ENCODE assay signal across 11 cellular contexts in the genomic region with DNA sequence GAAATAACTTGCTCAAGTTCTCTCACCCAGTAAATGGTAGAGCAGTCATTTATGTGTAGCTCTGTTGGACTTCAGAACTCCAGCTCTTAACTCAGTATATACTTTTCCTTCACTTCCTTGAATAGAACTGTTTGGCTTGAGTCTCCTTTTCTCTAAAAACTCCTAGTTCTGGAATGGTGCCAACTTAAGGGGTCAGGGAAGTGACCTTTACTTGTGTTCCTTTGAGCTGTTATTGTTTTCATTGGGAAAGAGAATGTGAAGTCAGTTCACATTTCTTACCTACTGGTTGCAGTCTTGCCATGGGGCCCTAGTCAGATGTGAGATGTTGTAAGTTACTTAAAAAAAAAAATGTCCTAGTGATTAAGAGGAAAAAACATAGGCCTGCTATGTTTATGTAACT.
DNase-seq lines count a peak whose midpoint lies in the region; ATAC-seq, FAIRE-seq and TF ChIP-seq lines count a peak whose summit lies in the region.
"Had no signal": no experiment of that assay in that cellular context is flagged by ENCODE, and none has a peak within 500 bp of the region (broad histone marks: within the 10 kb centered on the region; RNA-seq: fewer than 3 reads in every experiment).

No MANE protein-coding gene starts in this region.

- ATAC-seq in GM18868 (IDR thresholded peaks at IDR 0.05; ENCODE audit: unreplicated experiment) = no peak
- ATAC-seq in GM21447 (IDR thresholded peaks at IDR 0.05; ENCODE audit: unreplicated experiment) = no peak
- ATAC-seq: naive thymus-derived CD8-positive, alpha-beta T cell had no signal

- H3K27ac ChIP-seq in HEK293 (ENCODE audit: extremely low read depth, low read depth, low read length) = peak overlapping the region; percentile 6; the same call in 1 of the 2 replicates
- H3K27ac ChIP-seq in hepatocyte = peak overlapping the region; percentile 38
- peak overlapping the region; percentile 26 to 80 (median 61) for H3K27ac ChIP-seq in sigmoid colon

- H3K9me3 Mint-ChIP-seq in MCF 10A (ENCODE audit: unreplicated experiment) = no peaks in the 10 kb centered on the region
- H3K9me3 Mint-ChIP-seq: naive thymus-derived CD8-positive, alpha-beta T cell had no signal

- CTCF ChIA-PET in HEK293 (lab: Yijun Ruan, JAX) = interaction anchor here (0.6 to 2.9 kb wide), 13 partner anchors 16 to 526 kb away, joined by 3 to 17 read pairs (median 3); no protein-coding TSS in a partner anchor
- CTCF ChIA-PET in MCF 10A (lab: Yijun Ruan, JAX) = interaction anchor here (0.7 to 4.5 kb wide), 11 partner anchors 9 to 295 kb away, joined by 3 to 22 read pairs (median 4); no protein-coding TSS in a partner anchor

- no peak overlapping the region for H2AFZ ChIP-seq in hepatocyte

- POLR2A ChIA-PET in HEK293 (lab: Yijun Ruan, JAX) (interaction anchor here (1.0 to 1.5 kb wide), 4 partner anchors 8 to 64 kb away, joined by 3 to 5 read pairs (median 3); no protein-coding TSS in a partner anchor), MCF 10A (lab: Yijun Ruan, JAX) (interaction anchor here (0.8 to 15.4 kb wide), 15 partner anchors 9 to 271 kb away, joined by 3 to 427 read pairs (median 6); no protein-coding TSS in a partner anchor)

- no peak for FAIRE-seq in urothelium cell line (lab: Jason Lieb, UNC)

- H3K27ac Mint-ChIP-seq in MCF 10A (ENCODE audit: low read depth, unreplicated experiment) = peak overlapping the region; percentile 37
- H3K27ac Mint-ChIP-seq: naive thymus-derived CD8-positive, alpha-beta T cell had no signal

- no peak for TF ChIP-seq EP300 in sigmoid colon (IDR thresholded peaks at IDR 0.05)

- no peak overlapping the region for H3K4me3 Mint-ChIP-seq in MCF 10A (ENCODE audit: unreplicated experiment)
- H3K4me3 Mint-ChIP-seq: naive thymus-derived CD8-positive, alpha-beta T cell had no signal

- TF ChIP-seq CTCF in HEK293 (tag by site-specific recombination; IDR thresholded peaks at IDR 0.05) = no peak
- TF ChIP-seq CTCF in MCF 10A (IDR thresholded peaks at IDR 0.05; ENCODE audit: unreplicated experiment) = no peak
- no peak for TF ChIP-seq CTCF in hepatocyte (IDR thresholded peaks at IDR 0.05; ENCODE audit: poor library complexity)
- TF ChIP-seq CTCF in sigmoid colon (IDR thresholded peaks at IDR 0.05) = no peak

- intact Hi-C loops in MCF 10A (cut with micrococcal nuclease) = no loop called here
- intact Hi-C loops in sigmoid colon (cut with DNase I) = no loop called here

- no peaks in the 10 kb centered on the region for H3K9me3 ChIP-seq in HEK293 (ENCODE audit: control insufficient read depth, insufficient read depth, low read depth, low read length)
- no peaks in the 10 kb centered on the region for H3K9me3 ChIP-seq in hepatocyte (ENCODE audit: low read depth)
- no peaks in the 10 kb centered on the region for H3K9me3 ChIP-seq in sigmoid colon

- H3K27me3 ChIP-seq in hepatocyte = no peaks in the 10 kb centered on the region
- H3K27me3 ChIP-seq in sigmoid colon = no peaks in the 10 kb centered on the region

- H3K36me3 ChIP-seq in HEK293 (ENCODE audit: control insufficient read depth in 2 of 2, insufficient read depth in 1 of 2, low read length in 2 of 2) (peaks cover 0 to 2% of the 10 kb centered on the region in 2 experiments; a peak in 2 of 3 replicates), hepatocyte (replicated peaks; ENCODE audit: insufficient read depth, low read depth) (no peaks in the 10 kb centered on the region), sigmoid colon (peaks cover 0 to 25% (median 0%) of the 10 kb centered on the region in 4 donors)

- DNase-seq in MCF 10A (ENCODE audit: unreplicated experiment) (peak; percentile 92), hepatocyte (ENCODE audit: low spot score) (peak; percentile 53), sigmoid colon (no peak), nucleus accumbens (lab: John Stamatoyannopoulos, UW) (no peak), urothelium cell line (ENCODE audit: low spot score) (no peak)
- DNase-seq: DMS79; naive thymus-derived CD8-positive, alpha-beta T cell; T-helper 2 cell had no signal

- H4K20me1 ChIP-seq in hepatocyte (ENCODE audit: insufficient read depth, poor library complexity, severe bottlenecking) = no peaks in the 10 kb centered on the region

- no peaks in the 10 kb centered on the region for H3K27me3 Mint-ChIP-seq in MCF 10A (ENCODE audit: insufficient read depth, unreplicated experiment)
- H3K27me3 Mint-ChIP-seq: naive thymus-derived CD8-positive, alpha-beta T cell had no signal

- peaks cover 61% of the 10 kb centered on the region for H3K79me2 ChIP-seq in hepatocyte

- peaks cover 49% of the 10 kb centered on the region for H3K4me1 Mint-ChIP-seq in MCF 10A (ENCODE audit: insufficient read depth, unreplicated experiment)

- H3K36me3 Mint-ChIP-seq in MCF 10A (ENCODE audit: insufficient read depth, unreplicated experiment) = peaks cover 32% of the 10 kb centered on the region

- H3K4me2 ChIP-seq in hepatocyte = no peak overlapping the region

- no peaks in the 10 kb centered on the region for H3K9me2 ChIP-seq in hepatocyte (replicated peaks; ENCODE audit: insufficient read depth)

- TF ChIP-seq POLR2A in sigmoid colon (IDR thresholded peaks at IDR 0.05) = no peak

- H3K4me3 ChIP-seq in HEK293 (ENCODE audit: low read depth, low read length) (no peak overlapping the region), hepatocyte (no peak overlapping the region), sigmoid colon (no peak overlapping the region)

- no TSS peak for BruUV-seq in MCF 10A (replicated peaks; lab: Mats Ljungman, UMichigan)

- peaks cover 22% of the 10 kb centered on the region for H3K4me1 ChIP-seq in HEK293 (ENCODE audit: control insufficient read depth, insufficient read depth, low read length)
- H3K4me1 ChIP-seq in hepatocyte (ENCODE audit: insufficient read depth) = peaks cover 8% of the 10 kb centered on the region
- H3K4me1 ChIP-seq in sigmoid colon = peaks cover 0 to 51% (median 48%) of the 10 kb centered on the region in 4 donors

TF ChIP-seq in HEK293, 187 proteins besides CTCF, POLR2A, EP300 and RAD21 (continues in another document):
- TF ChIP-seq, protein P1, sequence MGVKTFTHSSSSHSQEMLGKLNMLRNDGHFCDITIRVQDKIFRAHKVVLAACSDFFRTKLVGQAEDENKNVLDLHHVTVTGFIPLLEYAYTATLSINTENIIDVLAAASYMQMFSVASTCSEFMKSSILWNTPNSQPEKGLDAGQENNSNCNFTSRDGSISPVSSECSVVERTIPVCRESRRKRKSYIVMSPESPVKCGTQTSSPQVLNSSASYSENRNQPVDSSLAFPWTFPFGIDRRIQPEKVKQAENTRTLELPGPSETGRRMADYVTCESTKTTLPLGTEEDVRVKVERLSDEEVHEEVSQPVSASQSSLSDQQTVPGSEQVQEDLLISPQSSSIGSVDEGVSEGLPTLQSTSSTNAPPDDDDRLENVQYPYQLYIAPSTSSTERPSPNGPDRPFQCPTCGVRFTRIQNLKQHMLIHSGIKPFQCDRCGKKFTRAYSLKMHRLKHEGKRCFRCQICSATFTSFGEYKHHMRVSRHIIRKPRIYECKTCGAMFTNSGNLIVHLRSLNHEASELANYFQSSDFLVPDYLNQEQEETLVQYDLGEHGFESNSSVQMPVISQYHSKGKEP (tag by site-specific recombination; IDR thresholded peaks at IDR 0.05) = 0 out of 2 replicates have a peak, but pooled peaks have one; percentile 5
- no peak for TF ChIP-seq YY2 (tag by site-specific recombination; IDR thresholded peaks at IDR 0.05)
- TF ChIP-seq ZNF223 (tag by site-specific recombination; IDR thresholded peaks at IDR 0.05) = no peak
- no peak for TF ChIP-seq ZNF324 (tag by site-specific recombination; IDR thresholded peaks at IDR 0.05)
- TF ChIP-seq PRDM1 (tag by site-specific recombination; IDR thresholded peaks at IDR 0.05) = 0 out of 2 replicates have a peak, but pooled peaks have one; percentile 36
- TF ChIP-seq GLI4 (tag by site-specific recombination; IDR thresholded peaks at IDR 0.05) = no peak
- TF ChIP-seq, protein P2, sequence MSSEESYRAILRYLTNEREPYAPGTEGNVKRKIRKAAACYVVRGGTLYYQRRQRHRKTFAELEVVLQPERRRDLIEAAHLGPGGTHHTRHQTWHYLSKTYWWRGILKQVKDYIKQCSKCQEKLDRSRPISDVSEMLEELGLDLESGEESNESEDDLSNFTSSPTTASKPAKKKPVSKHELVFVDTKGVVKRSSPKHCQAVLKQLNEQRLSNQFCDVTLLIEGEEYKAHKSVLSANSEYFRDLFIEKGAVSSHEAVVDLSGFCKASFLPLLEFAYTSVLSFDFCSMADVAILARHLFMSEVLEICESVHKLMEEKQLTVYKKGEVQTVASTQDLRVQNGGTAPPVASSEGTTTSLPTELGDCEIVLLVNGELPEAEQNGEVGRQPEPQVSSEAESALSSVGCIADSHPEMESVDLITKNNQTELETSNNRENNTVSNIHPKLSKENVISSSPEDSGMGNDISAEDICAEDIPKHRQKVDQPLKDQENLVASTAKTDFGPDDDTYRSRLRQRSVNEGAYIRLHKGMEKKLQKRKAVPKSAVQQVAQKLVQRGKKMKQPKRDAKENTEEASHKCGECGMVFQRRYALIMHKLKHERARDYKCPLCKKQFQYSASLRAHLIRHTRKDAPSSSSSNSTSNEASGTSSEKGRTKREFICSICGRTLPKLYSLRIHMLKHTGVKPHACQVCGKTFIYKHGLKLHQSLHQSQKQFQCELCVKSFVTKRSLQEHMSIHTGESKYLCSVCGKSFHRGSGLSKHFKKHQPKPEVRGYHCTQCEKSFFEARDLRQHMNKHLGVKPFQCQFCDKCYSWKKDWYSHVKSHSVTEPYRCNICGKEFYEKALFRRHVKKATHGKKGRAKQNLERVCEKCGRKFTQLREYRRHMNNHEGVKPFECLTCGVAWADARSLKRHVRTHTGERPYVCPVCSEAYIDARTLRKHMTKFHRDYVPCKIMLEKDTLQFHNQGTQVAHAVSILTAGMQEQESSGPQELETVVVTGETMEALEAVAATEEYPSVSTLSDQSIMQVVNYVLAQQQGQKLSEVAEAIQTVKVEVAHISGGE (tag by site-specific recombination; conservative IDR thresholded peaks at IDR 0.05; ENCODE audit: low read depth) = no peak
- TF ChIP-seq RBAK (tag by site-specific recombination; IDR thresholded peaks at IDR 0.05) = no peak
- TF ChIP-seq, protein P3, sequence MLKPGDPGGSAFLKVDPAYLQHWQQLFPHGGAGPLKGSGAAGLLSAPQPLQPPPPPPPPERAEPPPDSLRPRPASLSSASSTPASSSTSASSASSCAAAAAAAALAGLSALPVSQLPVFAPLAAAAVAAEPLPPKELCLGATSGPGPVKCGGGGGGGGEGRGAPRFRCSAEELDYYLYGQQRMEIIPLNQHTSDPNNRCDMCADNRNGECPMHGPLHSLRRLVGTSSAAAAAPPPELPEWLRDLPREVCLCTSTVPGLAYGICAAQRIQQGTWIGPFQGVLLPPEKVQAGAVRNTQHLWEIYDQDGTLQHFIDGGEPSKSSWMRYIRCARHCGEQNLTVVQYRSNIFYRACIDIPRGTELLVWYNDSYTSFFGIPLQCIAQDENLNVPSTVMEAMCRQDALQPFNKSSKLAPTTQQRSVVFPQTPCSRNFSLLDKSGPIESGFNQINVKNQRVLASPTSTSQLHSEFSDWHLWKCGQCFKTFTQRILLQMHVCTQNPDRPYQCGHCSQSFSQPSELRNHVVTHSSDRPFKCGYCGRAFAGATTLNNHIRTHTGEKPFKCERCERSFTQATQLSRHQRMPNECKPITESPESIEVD (tag by site-specific recombination; IDR thresholded peaks at IDR 0.05) = peak; percentile 99
- TF ChIP-seq ZNF214 (tag by site-specific recombination; IDR thresholded peaks at IDR 0.05; ENCODE audit: borderline replicate concordance) = no peak

Comparison
In these comparisons a context has a peak if more than half of its experiments do, and no peak if none do; other contexts are left out.
1. H3K27ac ChIP-seq: peak in every context shown above with its lines; median percentile 61 in sigmoid colon; 38 in hepatocyte; 6 in HEK293.
2. DNase-seq: peak in MCF 10A (single experiment) and hepatocyte (single experiment); none in sigmoid colon (single experiment), nucleus accumbens (0 of 56) and urothelium cell line (single experiment).